Comparison of ENCODE assay signal across 1 cellular context in the genomic region with DNA sequence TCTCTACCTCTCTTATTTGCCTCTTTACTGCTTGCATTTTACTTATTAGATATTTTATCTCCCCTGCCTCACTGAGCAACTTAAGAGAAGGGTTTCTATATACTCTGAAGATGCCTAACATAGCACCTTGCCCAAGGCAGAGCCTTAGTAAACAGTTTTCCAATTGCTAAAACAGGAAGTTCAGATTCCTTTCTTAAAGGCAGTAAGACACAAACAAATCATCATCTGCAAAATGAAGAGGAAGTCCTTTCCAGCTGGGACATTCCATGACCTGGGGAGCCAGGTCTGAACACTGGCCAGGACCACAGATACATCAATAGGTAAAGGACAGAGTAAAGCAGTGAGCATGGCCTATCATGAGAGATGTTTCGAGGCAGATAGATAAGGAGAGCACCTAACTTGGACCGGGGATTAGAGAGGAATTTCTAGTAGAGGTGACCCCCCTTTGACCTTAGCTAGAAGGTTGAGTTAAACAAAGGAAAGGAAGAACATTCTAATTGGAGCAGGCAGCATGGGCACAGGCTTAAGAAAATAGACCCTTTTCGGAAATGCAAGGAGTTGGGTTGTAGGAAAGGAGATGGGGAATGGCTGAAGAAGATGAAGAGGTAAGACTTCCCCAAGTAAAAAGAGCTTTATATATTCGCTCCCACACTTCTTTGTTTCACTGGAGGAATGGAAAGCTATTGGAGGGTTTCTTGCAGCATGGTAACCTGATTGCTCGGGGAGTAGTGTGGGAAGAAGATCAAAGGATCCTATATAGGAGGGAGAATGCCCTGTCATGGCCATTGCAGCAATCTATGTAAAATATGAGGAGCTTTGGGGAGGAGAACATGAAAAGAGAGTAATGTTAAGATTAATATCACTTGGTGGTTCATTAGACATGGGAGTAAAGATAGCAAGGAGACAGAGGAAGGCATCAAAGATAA.
TF ChIP-seq lines count a peak whose summit lies in the region.

No MANE protein-coding gene starts in this region.

TF ChIP-seq in GM23338, 12 proteins besides CTCF, POLR2A, EP300 and RAD21:
- no peak for TF ChIP-seq REST (IDR thresholded peaks at IDR 0.05; ENCODE audit: unreplicated experiment)
- TF ChIP-seq, protein P1, sequence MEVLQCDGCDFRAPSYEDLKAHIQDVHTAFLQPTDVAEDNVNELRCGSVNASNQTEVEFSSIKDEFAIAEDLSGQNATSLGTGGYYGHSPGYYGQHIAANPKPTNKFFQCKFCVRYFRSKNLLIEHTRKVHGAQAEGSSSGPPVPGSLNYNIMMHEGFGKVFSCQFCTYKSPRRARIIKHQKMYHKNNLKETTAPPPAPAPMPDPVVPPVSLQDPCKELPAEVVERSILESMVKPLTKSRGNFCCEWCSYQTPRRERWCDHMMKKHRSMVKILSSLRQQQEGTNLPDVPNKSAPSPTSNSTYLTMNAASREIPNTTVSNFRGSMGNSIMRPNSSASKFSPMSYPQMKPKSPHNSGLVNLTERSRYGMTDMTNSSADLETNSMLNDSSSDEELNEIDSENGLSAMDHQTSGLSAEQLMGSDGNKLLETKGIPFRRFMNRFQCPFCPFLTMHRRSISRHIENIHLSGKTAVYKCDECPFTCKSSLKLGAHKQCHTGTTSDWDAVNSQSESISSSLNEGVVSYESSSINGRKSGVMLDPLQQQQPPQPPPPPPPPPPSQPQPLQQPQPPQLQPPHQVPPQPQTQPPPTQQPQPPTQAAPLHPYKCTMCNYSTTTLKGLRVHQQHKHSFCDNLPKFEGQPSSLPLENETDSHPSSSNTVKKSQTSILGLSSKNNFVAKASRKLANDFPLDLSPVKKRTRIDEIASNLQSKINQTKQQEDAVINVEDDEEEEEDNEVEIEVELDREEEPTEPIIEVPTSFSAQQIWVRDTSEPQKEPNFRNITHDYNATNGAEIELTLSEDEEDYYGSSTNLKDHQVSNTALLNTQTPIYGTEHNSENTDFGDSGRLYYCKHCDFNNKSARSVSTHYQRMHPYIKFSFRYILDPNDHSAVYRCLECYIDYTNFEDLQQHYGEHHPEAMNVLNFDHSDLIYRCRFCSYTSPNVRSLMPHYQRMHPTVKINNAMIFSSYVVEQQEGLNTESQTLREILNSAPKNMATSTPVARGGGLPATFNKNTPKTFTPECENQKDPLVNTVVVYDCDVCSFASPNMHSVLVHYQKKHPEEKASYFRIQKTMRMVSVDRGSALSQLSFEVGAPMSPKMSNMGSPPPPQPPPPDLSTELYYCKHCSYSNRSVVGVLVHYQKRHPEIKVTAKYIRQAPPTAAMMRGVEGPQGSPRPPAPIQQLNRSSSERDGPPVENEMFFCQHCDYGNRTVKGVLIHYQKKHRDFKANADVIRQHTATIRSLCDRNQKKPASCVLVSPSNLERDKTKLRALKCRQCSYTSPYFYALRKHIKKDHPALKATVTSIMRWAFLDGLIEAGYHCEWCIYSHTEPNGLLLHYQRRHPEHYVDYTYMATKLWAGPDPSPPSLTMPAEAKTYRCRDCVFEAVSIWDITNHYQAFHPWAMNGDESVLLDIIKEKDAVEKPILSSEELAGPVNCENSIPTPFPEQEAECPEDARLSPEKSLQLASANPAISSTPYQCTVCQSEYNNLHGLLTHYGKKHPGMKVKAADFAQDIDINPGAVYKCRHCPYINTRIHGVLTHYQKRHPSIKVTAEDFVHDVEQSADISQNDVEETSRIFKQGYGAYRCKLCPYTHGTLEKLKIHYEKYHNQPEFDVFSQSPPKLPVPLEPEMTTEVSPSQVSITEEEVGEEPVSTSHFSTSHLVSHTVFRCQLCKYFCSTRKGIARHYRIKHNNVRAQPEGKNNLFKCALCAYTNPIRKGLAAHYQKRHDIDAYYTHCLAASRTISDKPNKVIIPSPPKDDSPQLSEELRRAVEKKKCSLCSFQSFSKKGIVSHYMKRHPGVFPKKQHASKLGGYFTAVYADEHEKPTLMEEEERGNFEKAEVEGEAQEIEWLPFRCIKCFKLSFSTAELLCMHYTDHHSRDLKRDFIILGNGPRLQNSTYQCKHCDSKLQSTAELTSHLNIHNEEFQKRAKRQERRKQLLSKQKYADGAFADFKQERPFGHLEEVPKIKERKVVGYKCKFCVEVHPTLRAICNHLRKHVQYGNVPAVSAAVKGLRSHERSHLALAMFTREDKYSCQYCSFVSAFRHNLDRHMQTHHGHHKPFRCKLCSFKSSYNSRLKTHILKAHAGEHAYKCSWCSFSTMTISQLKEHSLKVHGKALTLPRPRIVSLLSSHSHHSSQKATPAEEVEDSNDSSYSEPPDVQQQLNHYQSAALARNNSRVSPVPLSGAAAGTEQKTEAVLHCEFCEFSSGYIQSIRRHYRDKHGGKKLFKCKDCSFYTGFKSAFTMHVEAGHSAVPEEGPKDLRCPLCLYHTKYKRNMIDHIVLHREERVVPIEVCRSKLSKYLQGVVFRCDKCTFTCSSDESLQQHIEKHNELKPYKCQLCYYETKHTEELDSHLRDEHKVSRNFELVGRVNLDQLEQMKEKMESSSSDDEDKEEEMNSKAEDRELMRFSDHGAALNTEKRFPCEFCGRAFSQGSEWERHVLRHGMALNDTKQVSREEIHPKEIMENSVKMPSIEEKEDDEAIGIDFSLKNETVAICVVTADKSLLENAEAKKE (CRISPR knock-in tag; IDR thresholded peaks at IDR 0.05) = 0 out of 2 replicates have a peak, but pooled peaks have one; percentile 43
